Comparison of ENCODE assay signal across 23 cellular contexts in the genomic region with DNA sequence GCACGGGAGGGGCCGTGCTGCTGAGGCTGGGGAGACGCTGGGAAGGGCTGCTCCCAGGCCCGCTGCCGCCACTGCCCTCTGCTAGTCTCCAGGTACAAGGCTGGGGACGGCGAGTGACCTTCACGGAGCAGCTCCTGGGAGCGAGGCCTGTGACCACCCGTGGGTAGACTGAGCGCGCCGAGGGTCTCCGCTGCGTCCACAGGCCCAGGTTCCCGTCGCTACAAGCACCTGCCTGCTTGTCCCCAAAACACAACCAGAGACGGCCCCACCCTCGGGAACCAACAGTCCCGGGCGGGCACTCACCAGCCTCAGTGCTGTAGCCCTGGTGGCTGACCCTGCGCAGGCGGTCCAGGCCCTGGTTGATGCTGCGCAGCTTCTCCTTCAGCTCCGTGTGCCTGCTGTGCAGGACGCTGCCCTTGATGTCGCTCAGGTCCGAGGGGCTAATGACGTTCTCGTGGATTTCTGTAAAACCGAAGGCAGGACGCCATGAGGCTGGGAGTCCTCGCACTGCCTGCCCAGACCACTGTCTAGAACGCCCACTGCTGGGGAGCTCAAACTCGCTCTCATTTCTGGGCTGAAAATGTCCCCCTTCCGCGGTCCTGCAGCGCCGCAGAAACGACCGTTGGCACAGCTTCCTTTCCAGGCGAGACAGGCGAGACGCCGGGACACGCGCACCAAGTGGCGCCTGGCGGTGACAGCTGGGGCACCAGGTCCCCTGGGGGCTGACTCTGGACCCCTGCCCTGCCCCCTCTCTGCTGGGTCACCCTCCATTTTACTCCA. TPM values are rescaled to one million over a fixed set of nuclear protein-coding genes. Genes with fewer than 3 reads are reported as not detected.
A peak's percentile ranks its signal among the peaks of the same experiment; 100 is the strongest.
DNase-seq lines count a peak whose midpoint lies in the region; ATAC-seq, FAIRE-seq and TF ChIP-seq lines count a peak whose summit lies in the region.
"Had no signal": no experiment of that assay in that cellular context is flagged by ENCODE, and none has a peak within 500 bp of the region (broad histone marks: within the 10 kb centered on the region; RNA-seq: fewer than 3 reads in every experiment).

No MANE protein-coding gene starts in this region.

- H3K9me3 ChIP-seq in left ventricle myocardium inferior (replicated peaks) (no peaks in the 10 kb centered on the region), right atrium auricular region (no peaks in the 10 kb centered on the region), right lobe of liver (no peaks in the 10 kb centered on the region), spleen (no peaks in the 10 kb centered on the region), A673 (ENCODE audit: low read depth, low read length, poor library complexity, severe bottlenecking) (no peaks in the 10 kb centered on the region)
- H3K9me3 ChIP-seq: SJCRH30 had no signal

- FAIRE-seq in GM19239 (lab: Jason Lieb, UNC): no peak
- FAIRE-seq: GM12891, HTR-8/SVneo had no signal

- no peaks in the 10 kb centered on the region for H3K9me3 Mint-ChIP-seq in central memory CD8-positive, alpha-beta T cell
- H3K9me3 Mint-ChIP-seq: CD8-positive, alpha-beta memory T cell had no signal

- no peaks in the 10 kb centered on the region for H3K27me3 Mint-ChIP-seq in central memory CD8-positive, alpha-beta T cell
- H3K27me3 Mint-ChIP-seq: CD8-positive, alpha-beta memory T cell had no signal

- H3K27ac ChIP-seq in left ventricle myocardium inferior (replicated peaks) (no peak overlapping the region), right atrium auricular region (no peak overlapping the region), right lobe of liver (no peak overlapping the region), spleen (no peak overlapping the region), A673 (ENCODE audit: low read depth, low read length, poor library complexity, severe bottlenecking) (no peak overlapping the region)
- H3K27ac ChIP-seq: GM23248, SJCRH30 had no signal

- POLR2A ChIA-PET in A673 (lab: Charles Lee; ENCODE audit: low non-redundant PET): no interaction called here

- H3K4me1 ChIP-seq in left ventricle myocardium inferior (no peaks in the 10 kb centered on the region), right atrium auricular region (no peaks in the 10 kb centered on the region), right lobe of liver (no peaks in the 10 kb centered on the region), spleen (no peaks in the 10 kb centered on the region), A673 (ENCODE audit: insufficient read depth, low read length, poor library complexity, severe bottlenecking) (no peaks in the 10 kb centered on the region)

- ATAC-seq in central memory CD8-positive, alpha-beta T cell (replicated peaks; ENCODE audit: extremely low read depth, poor library complexity, severe bottlenecking): no peak
- no peak for ATAC-seq in right lobe of liver

- CTCF ChIA-PET in A673 (lab: Charles Lee): no interaction called here

- H3K4me3 ChIP-seq in left ventricle myocardium inferior (no peak overlapping the region), right atrium auricular region (no peak overlapping the region), right lobe of liver (no peak overlapping the region), spleen (no peak overlapping the region), A673 (ENCODE audit: low read depth, low read length, poor library complexity, severe bottlenecking) (no peak overlapping the region)
- H3K4me3 ChIP-seq: GM23248, SJCRH30 had no signal

- H3K27ac Mint-ChIP-seq in central memory CD8-positive, alpha-beta T cell (ENCODE audit: low read depth): peak overlapping the region; percentile 70

- TF ChIP-seq CTCF in left ventricle myocardium inferior (IDR thresholded peaks at IDR 0.05; ENCODE audit: borderline replicate concordance) (no peak), right atrium auricular region (IDR thresholded peaks at IDR 0.05) (no peak), right lobe of liver (IDR thresholded peaks at IDR 0.05) (no peak), spleen (IDR thresholded peaks at IDR 0.05 in 8 of 11, conservative IDR thresholded peaks at IDR 0.05 in 3 of 11) (no peak), A673 (conservative IDR thresholded peaks at IDR 0.05; ENCODE audit: low read depth, low read length) (no peak)

- no peak overlapping the region for H3K4me3 Mint-ChIP-seq in central memory CD8-positive, alpha-beta T cell
- H3K4me3 Mint-ChIP-seq: CD8-positive, alpha-beta memory T cell had no signal

- H3K36me3 Mint-ChIP-seq in central memory CD8-positive, alpha-beta T cell (ENCODE audit: insufficient read depth): peaks cover 46% of the 10 kb centered on the region

- WGBS in right lobe of liver (ENCODE audit: insufficient coverage, low coverage, low lambda C conversion rate, missing lambda C conversion rate): no CpG with 5 or more reads among the region's 49 CpGs
- WGBS in spleen, 5 donors: 94 to 98% (median 94%) methylated on average over 37 to 49 of the region's 49 CpGs

- H3K36me3 ChIP-seq in left ventricle myocardium inferior: peaks cover 97% of the 10 kb centered on the region
- H3K36me3 ChIP-seq in right atrium auricular region: peaks cover 99% of the 10 kb centered on the region
- H3K36me3 ChIP-seq in right lobe of liver: peaks cover 0 to 79% (median 17%) of the 10 kb centered on the region in 4 donors
- H3K36me3 ChIP-seq in spleen: peaks cover 7 to 100% (median 98%) of the 10 kb centered on the region in 6 donors
- H3K36me3 ChIP-seq in A673 (ENCODE audit: insufficient read depth, low read length, poor library complexity, severe bottlenecking): peaks cover 65% of the 10 kb centered on the region

- no TSS peak for BruUV-seq in A673 (replicated peaks; lab: Mats Ljungman, UMichigan)

- H3K27me3 ChIP-seq in left ventricle myocardium inferior (ENCODE audit: low read depth) (no peaks in the 10 kb centered on the region), right atrium auricular region (no peaks in the 10 kb centered on the region), right lobe of liver (no peaks in the 10 kb centered on the region), spleen (replicated peaks in 1 of 7) (no peaks in the 10 kb centered on the region), A673 (replicated peaks; ENCODE audit: insufficient read depth, low read depth, low read length, poor library complexity) (no peaks in the 10 kb centered on the region)
- H3K27me3 ChIP-seq: SJCRH30 had no signal

- intact Hi-C loops in left ventricle myocardium inferior (cut with micrococcal nuclease) (no loop called here), right lobe of liver (cut with DNase I) (no loop called here), spleen (cut with DNase I; ENCODE audit: low total_unique reads) (no loop called here), A673 (cut with micrococcal nuclease; ENCODE audit: unreplicated experiment) (no loop called here)

- TF ChIP-seq POLR2A in right lobe of liver (IDR thresholded peaks at IDR 0.05) (no peak), spleen (IDR thresholded peaks at IDR 0.05) (no peak)

- no peaks in the 10 kb centered on the region for H3K4me1 Mint-ChIP-seq in central memory CD8-positive, alpha-beta T cell
- H3K4me1 Mint-ChIP-seq: CD8-positive, alpha-beta memory T cell had no signal

- DNase-seq in left ventricle myocardium inferior (peak; percentile 10), right atrium auricular region (ENCODE audit: low spot score) (no peak), right lobe of liver (peak in 2 of 3 donors; percentile 14 to 46), spleen (peak; percentile 70), GM19239 (ENCODE audit: insufficient read length, low spot score) (no peak), A673 (ENCODE audit: low spot score) (no peak), NCI-H187 treated with DMSO at 0.1 percent for 48 hours (lab: John Stamatoyannopoulos, UW) (no peak)
- DNase-seq in central memory CD8-positive, alpha-beta T cell (ENCODE audit: low spot score in 2 of 2): no peak
- DNase-seq: C1 segment of cervical spinal cord, DMS53, EL, GM23248, HCEC 1CT, MM.1S, NCI-H1092, NCI-H146, NCI-H510A treated with DMSO at 0.1 percent for 48 hours, NCI-H774, RPMI8226 had no signal

RNA-seq across cellular contexts. Expression of gene LRPAP1, which starts 14.3 kb away (rescaled TPM):
- total RNA-seq in left ventricle myocardium inferior (297 TPM), right atrium auricular region (100 to 1,000 TPM; 256 to 321 TPM), right lobe of liver (100 to 1,000 TPM in 1 of 6 experiments, 10 to 100 TPM in 5; 63.4 to 108 (median 85.3) TPM), spleen (100 to 1,000 TPM in 6 of 7 donors, 10 to 100 TPM in 1; 89.0 to 131 (median 116) TPM), A673 (2021) (171 and 182 TPM in 2 replicates)
- 10 to 100 TPM; 28.1 to 47.4 (median 37.5) TPM for polyA plus RNA-seq in spleen

RNA-seq across cellular contexts. Expression of gene DOK7, which starts 54.8 kb away (rescaled TPM):
- total RNA-seq in left ventricle myocardium inferior (46.7 TPM), right atrium auricular region (10 to 100 TPM; 31.0 to 68.9 TPM), right lobe of liver (1 to 10 TPM in 4 of 6 experiments, under 1 TPM in 2; 0.73 to 2.4 (median 1.5) TPM), spleen (1 to 10 TPM in 6 of 7 donors, under 1 TPM in 1; 0.69 to 7.1 (median 1.6) TPM), A673 (2021) (not detected in 2 replicates)
- 10 to 100 TPM in 1 of 3 donors, 1 to 10 TPM in 2; 1.7 to 13.5 (median 8.7) TPM for polyA plus RNA-seq in spleen
- total RNA-seq: CD8-positive, alpha-beta memory T cell; GM23248 had no signal
- polyA plus RNA-seq: CD8-positive, alpha-beta memory T cell; GM23248 had no signal

Comparison
In these comparisons a context has a peak if more than half of its experiments do, and no peak if none do; other contexts are left out.
1. DNase-seq: peak in left ventricle myocardium inferior (single experiment), right lobe of liver (2 of 3) and spleen (single experiment); none in right atrium auricular region (single experiment), central memory CD8-positive, alpha-beta T cell (0 of 2), GM19239 (single experiment), A673 (single experiment) and NCI-H187 treated with DMSO at 0.1 percent for 48 hours (single experiment).